In the genomic region with DNA sequence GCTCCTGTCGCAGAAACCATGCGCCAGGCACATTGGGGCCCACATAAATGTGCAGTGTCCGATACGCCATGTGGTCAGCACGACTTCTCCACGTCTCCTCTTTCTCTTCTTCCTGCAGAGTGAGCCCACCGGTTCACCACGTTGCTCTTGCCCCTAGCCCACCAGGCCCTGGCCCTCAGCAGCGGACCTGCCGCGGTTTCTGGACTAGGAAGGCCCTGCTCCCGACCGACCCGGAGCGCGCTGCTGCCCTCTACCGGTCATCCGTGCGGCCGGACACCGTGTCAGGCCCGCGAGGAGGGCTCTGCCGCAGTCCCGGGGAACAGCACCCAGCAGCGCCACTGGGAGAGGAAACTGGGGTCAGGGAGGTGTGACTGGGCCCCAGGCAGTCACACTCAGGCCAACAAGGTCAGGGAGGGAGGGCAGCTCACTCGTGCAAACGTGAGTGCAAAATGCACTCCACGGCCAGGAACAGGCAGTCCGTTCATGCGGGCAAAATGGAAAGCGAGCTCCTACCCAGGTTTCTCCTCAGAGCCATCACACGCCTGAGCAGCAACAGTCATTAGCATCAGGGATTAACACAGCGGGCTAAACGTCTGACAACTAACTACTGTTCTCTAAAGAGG, we compare ENCODE assay signal across 8 cellular contexts. TPM values are rescaled to one million over a fixed set of nuclear protein-coding genes. Genes with fewer than 3 reads are reported as not detected.
A peak's percentile ranks its signal among the peaks of the same experiment; 100 is the strongest.
DNase-seq lines count a peak whose midpoint lies in the region; ATAC-seq, FAIRE-seq and TF ChIP-seq lines count a peak whose summit lies in the region.

No MANE protein-coding gene starts in this region.

- no peak overlapping the region for H3K27ac Mint-ChIP-seq in T-helper 17 cell

- no peak overlapping the region for H3K27ac ChIP-seq in GM12878 (ENCODE audit: control insufficient read depth, insufficient read depth)

- peaks cover 0 to 12% of the 10 kb centered on the region in 2 experiments; a peak in 1 of 4 replicates for H3K27me3 ChIP-seq in GM12878 (replicated peaks in 1 of 2; ENCODE audit: control insufficient read depth in 2 of 2, insufficient read depth in 2 of 2, low read length in 1 of 2)

- no peak overlapping the region for H3K9ac ChIP-seq in GM12878 (ENCODE audit: control insufficient read depth, insufficient read depth, low read length)

- H3K4me2 ChIP-seq in GM12878 (ENCODE audit: control insufficient read depth, insufficient read depth): 0 out of 2 replicates have a peak overlapping the region, but pooled peaks have one; percentile 20

- H3K36me3 ChIP-seq in GM12878 (ENCODE audit: control insufficient read depth in 2 of 2, insufficient read depth in 2 of 2, low read length in 1 of 2): no peaks in the 10 kb centered on the region; a peak in 1 of 4 replicates

- WGBS in GM12878 (ENCODE audit: insufficient coverage, insufficient replicate concordance, low lambda C conversion rate, missing lambda C conversion rate): 19% methylated on average over 32 of the region's 35 CpGs

- H4K20me1 ChIP-seq in GM12878 (ENCODE audit: control insufficient read depth, insufficient read depth): no peaks in the 10 kb centered on the region

- POLR2A ChIA-PET in GM12878 (lab: Charles Lee): no interaction called here

- SMC1A ChIA-PET in GM12878 (lab: Charles Lee; ENCODE audit: uncharacterized antibody, unreplicated experiment): interaction anchor here (1.0 to 2.2 kb wide), 6 partner anchors 11 to 121 kb away, joined by 3 to 6 read pairs (median 4); no protein-coding TSS in a partner anchor

- no TSS peak for BruUV-seq in GM12878 (replicated peaks; lab: Mats Ljungman, UMichigan)

- peaks cover 14% of the 10 kb centered on the region for H3K4me1 Mint-ChIP-seq in T-helper 17 cell

- TF ChIP-seq RAD21 in GM12878 (IDR thresholded peaks at IDR 0.05; ENCODE audit: insufficient read depth, low read depth, low read length): peak; percentile 35; the same call in 1 of the 2 replicates

- ATAC-seq in HG02798 (IDR thresholded peaks at IDR 0.05; ENCODE audit: poor library complexity, unreplicated experiment): peak; percentile 58
- ATAC-seq in T-helper 17 cell: peak; percentile 72
- ATAC-seq in GM12878: peak; percentile 87

- peaks cover 14% of the 10 kb centered on the region for H3K36me3 Mint-ChIP-seq in T-helper 17 cell (ENCODE audit: low read depth)

- in situ Hi-C loops in GM12878 (cut with MboI): loop anchor here (25.0 kb wide), 1 partner anchor 1208 kb away; the partner anchor contains the start of gene NVL

- H3K27me3 Mint-ChIP-seq in T-helper 17 cell: peaks cover 17% of the 10 kb centered on the region

- no peak for FAIRE-seq in GM12878 (lab: Jason Lieb, UNC)

- H3K79me2 ChIP-seq in GM12878 (ENCODE audit: control insufficient read depth, insufficient read depth, low read length): no peaks in the 10 kb centered on the region

- intact Hi-C loops in GM12878 (cut with micrococcal nuclease; ENCODE audit: unreplicated experiment): loop anchor here (10.0 kb wide), 1 partner anchor 665 kb away; no protein-coding TSS in a partner anchor

- H3K4me3 ChIP-seq in GM12878: no peak overlapping the region

- DNase-seq in DMS53 (lab: John Stamatoyannopoulos, UW) (peak; percentile 73), T-helper 17 cell (peak; percentile 33 to 61 (median 55)), GM12878 (ENCODE audit: low read depth, low spot score) (no peak), iPS-NIHi11 (ENCODE audit: low spot score) (peak; percentile 80), NCI-H2196 treated with DMSO at 0.1 percent for 48 hours (lab: John Stamatoyannopoulos, UW; ENCODE audit: unreplicated experiment) (no peak), DMS153 treated with DMSO at 0.1 percent for 48 hours (lab: John Stamatoyannopoulos, UW; ENCODE audit: unreplicated experiment) (no peak)
- peak; percentile 33 to 58 (median 56) for DNase-seq in stimulated activated CD4-positive, alpha-beta T cell treated with anti-CD3 and anti-CD28 coated beads, Interleukin-12 subunit alpha, Interleukin-12 subunit beta, amount 100 ng/mL, for 48 hours (ENCODE audit: low read depth in 2 of 3, low spot score in 1 of 3)

- CTCF ChIA-PET in GM12878 (lab: Yijun Ruan, JAX): interaction anchor here (0.9 to 17.0 kb wide), 25 partner anchors 8 to 496 kb away, joined by 3 to 406 read pairs (median 4); partner anchors contain the start of gene TLR5

- TF ChIP-seq EP300 in GM12878 (IDR thresholded peaks at IDR 0.05; ENCODE audit: borderline replicate concordance in 1 of 2, control insufficient read depth in 1 of 2, low read depth in 2 of 2, low read length in 2 of 2): no peak

- TF ChIP-seq CTCF in GM12878 (IDR thresholded peaks at IDR 0.05 in 2 of 3, conservative IDR thresholded peaks at IDR 0.05 in 1 of 3; ENCODE audit: control insufficient read depth in 2 of 3, extremely low read depth in 1 of 3, insufficient read depth in 1 of 3, low read depth in 3 of 3, low read length in 3 of 3): peak; percentile 71 to 94 (median 80)

- no peak for TF ChIP-seq POLR2A in GM12878 (IDR thresholded peaks at IDR 0.05; ENCODE audit: low read depth, low read length)

- H3K9me3 ChIP-seq in T-helper 17 cell (ENCODE audit: control insufficient read depth, low read length, poor library complexity, severe bottlenecking) (no peaks in the 10 kb centered on the region), GM12878 (replicated peaks; ENCODE audit: control insufficient read depth, insufficient read depth, low read length) (no peaks in the 10 kb centered on the region)

- RAD21 ChIA-PET in GM12878 (lab: Charles Lee; ENCODE audit: unreplicated experiment): interaction anchor here (0.7 to 5.4 kb wide), 3 partner anchors 51 to 116 kb away, joined by 3 to 83 read pairs (median 4); no protein-coding TSS in a partner anchor

- peak overlapping the region; percentile 83 for H3K4me3 Mint-ChIP-seq in T-helper 17 cell

- H2AFZ ChIP-seq in GM12878 (ENCODE audit: control insufficient read depth, low read depth, low read length): peak overlapping the region; percentile 35; the same call in 1 of the 2 replicates

- no peaks in the 10 kb centered on the region for H3K4me1 ChIP-seq in GM12878 (ENCODE audit: control insufficient read depth, insufficient read depth, low read length)

TF ChIP-seq in GM12878, 131 proteins besides CTCF, POLR2A, EP300 and RAD21 (continues in another document):
- peak; percentile 24; the same call in 1 of the 2 replicates for TF ChIP-seq SMC3 (IDR thresholded peaks at IDR 0.05; ENCODE audit: borderline replicate concordance, low read length)
- peak in 1 of 2 experiments; percentile 42; a peak in 2 of 4 replicates for TF ChIP-seq BHLHE40 (IDR thresholded peaks at IDR 0.05; ENCODE audit: borderline replicate concordance in 1 of 2, low read depth in 2 of 2, low read length in 1 of 2)
- no peak for TF ChIP-seq TBL1XR1 (IDR thresholded peaks at IDR 0.05; ENCODE audit: low read depth, low read length)
- TF ChIP-seq, protein P1, sequence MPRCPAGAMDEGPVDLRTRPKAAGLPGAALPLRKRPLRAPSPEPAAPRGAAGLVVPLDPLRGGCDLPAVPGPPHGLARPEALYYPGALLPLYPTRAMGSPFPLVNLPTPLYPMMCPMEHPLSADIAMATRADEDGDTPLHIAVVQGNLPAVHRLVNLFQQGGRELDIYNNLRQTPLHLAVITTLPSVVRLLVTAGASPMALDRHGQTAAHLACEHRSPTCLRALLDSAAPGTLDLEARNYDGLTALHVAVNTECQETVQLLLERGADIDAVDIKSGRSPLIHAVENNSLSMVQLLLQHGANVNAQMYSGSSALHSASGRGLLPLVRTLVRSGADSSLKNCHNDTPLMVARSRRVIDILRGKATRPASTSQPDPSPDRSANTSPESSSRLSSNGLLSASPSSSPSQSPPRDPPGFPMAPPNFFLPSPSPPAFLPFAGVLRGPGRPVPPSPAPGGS (IDR thresholded peaks at IDR 0.05; ENCODE audit: borderline replicate concordance, insufficient read depth, low read depth, low read length, poor library complexity, severe bottlenecking): no peak
- TF ChIP-seq EGR1 (IDR thresholded peaks at IDR 0.05; ENCODE audit: borderline replicate concordance in 1 of 2, low read depth in 2 of 2, low read length in 2 of 2): no peak
- TF ChIP-seq ZBED1 (IDR thresholded peaks at IDR 0.05; ENCODE audit: borderline replicate concordance): no peak
- 0 out of 2 replicates have a peak, but pooled peaks have one; percentile 32 for TF ChIP-seq ZBTB33 (IDR thresholded peaks at IDR 0.05)
- TF ChIP-seq IRF4 (IDR thresholded peaks at IDR 0.05; ENCODE audit: low read depth, low read length): no peak
- TF ChIP-seq RAD51 (IDR thresholded peaks at IDR 0.05): no peak

RNA-seq across cellular contexts. Expression of gene TLR5, which starts 13.7 kb away (rescaled TPM):
- 1 to 10 TPM; 2.6 to 2.8 TPM for total RNA-seq in T-helper 17 cell
- 15.8 and 18.4 TPM in 2 replicates for total RNA-seq in GM12878 (2013; cell fraction: nucleolus; rRNA removed)
- total RNA-seq in GM12878 (2014; rRNA removed): 0.38 and 0.45 TPM in 2 replicates
- total RNA-seq in GM12878 (2014; rRNA removed; fragmentation: Illumina TruSeq; extraction: Trizol): 0.89 and 1.3 TPM in 2 replicates
- 0.56 and 0.69 TPM in 2 replicates for total RNA-seq in GM12878 (2021)
- not detected for polyA plus RNA-seq in GM12878 (2011; ENCODE audit: low read depth)
- 5.3 and 5.8 TPM in 2 replicates for polyA plus RNA-seq in GM12878 (2011; rRNA removed)
- polyA plus RNA-seq in GM12878 (2011; cell fraction: cytosol; rRNA removed): 4.3 and 9.8 TPM in 2 replicates
- polyA plus RNA-seq in GM12878 (2011; cell fraction: nucleus; rRNA removed): 8.7 and 9.9 TPM in 2 replicates
- 0.04 TPM in 1 of 2 replicates, not detected in the other for polyA plus RNA-seq in GM12878 (2012)
- polyA plus RNA-seq in GM12878 (2014; fragmentation: Illumina TruSeq; extraction: Trizol): 0.93 and 1.9 TPM in 2 replicates
- polyA plus RNA-seq in GM12878 (2014; fragmentation: Nextera tagmentation; extraction: Ambion mirVana): under 1 TPM; 0.34 to 0.51 TPM
- 0.72 and 1.1 TPM in 2 replicates for polyA plus RNA-seq in GM12878 (2014; rRNA removed)
- 1 to 10 TPM in 1 of 2 experiments, under 1 TPM in 1; 0.60 to 1.2 TPM for polyA plus RNA-seq in GM12878 (2016; fragmentation: Nextera tagmentation; extraction: Ambion mirVana)
- polyA minus RNA-seq in GM12878 (2011; rRNA and poly(A)+ RNA removed): 6.9 and 9.6 TPM in 2 replicates
- polyA minus RNA-seq in GM12878 (2011; cell fraction: cytosol; rRNA and poly(A)+ RNA removed): 1.2 and 2.4 TPM in 2 replicates
- polyA minus RNA-seq in GM12878 (2011; cell fraction: nucleus; rRNA and poly(A)+ RNA removed): 6.2 and 7.3 TPM in 2 replicates

Comparison
In these comparisons a context has a peak if more than half of its experiments do, and no peak if none do; other contexts are left out.
1. DNase-seq: peak in DMS53 (single experiment), T-helper 17 cell (3 of 3), iPS-NIHi11 (single experiment) and stimulated activated CD4-positive, alpha-beta T cell treated with anti-CD3 and anti-CD28 coated beads, Interleukin-12 subunit alpha, Interleukin-12 subunit beta, amount 100 ng/mL, for 48 hours (3 of 3); none in GM12878 (single experiment), NCI-H2196 treated with DMSO at 0.1 percent for 48 hours (single experiment) and DMS153 treated with DMSO at 0.1 percent for 48 hours (single experiment).
2. Peak in every context shown above with its lines, with median percentiles within 50 percentile points of each other: ATAC-seq.